ENCODE assay signal across 8 cellular contexts in genomic region chr14:96390965-96391292, GRCh38. TPM values are rescaled to one million over a fixed set of nuclear protein-coding genes. Genes with fewer than 3 reads are reported as not detected.
A peak's percentile ranks its signal among the peaks of the same experiment; 100 is the strongest.
DNase-seq lines count a peak whose midpoint lies in the region; ATAC-seq and TF ChIP-seq lines count a peak whose summit lies in the region.

No MANE protein-coding gene starts in this region.

- H3K4me1 ChIP-seq in DOHH2 (ENCODE audit: control insufficient read depth, low read length) (peaks cover 22% of the 10 kb centered on the region), Panc1 (ENCODE audit: control insufficient read depth, insufficient read depth, low read length) (0 out of 2 replicates have a peak, but pooled peaks cover 3% of the 10 kb centered on the region), esophagus squamous epithelium (peaks cover 0 to 27% (median 6%) of the 10 kb centered on the region in 3 donors), trophoblast cell (ENCODE audit: control insufficient read depth in 1 of 2, insufficient read depth in 2 of 2, low read length in 2 of 2) (peaks cover 0 to 4% of the 10 kb centered on the region in 2 experiments)

- H4K12ac ChIP-seq in trophoblast cell (ENCODE audit: low read depth, low read length): no peak overlapping the region

- H2BK120ac ChIP-seq in trophoblast cell (ENCODE audit: insufficient read depth, low read length, poor library complexity): no peak overlapping the region

- intact Hi-C loops in Panc1 (cut with micrococcal nuclease; ENCODE audit: unreplicated experiment): no loop called here
- intact Hi-C loops in esophagus squamous epithelium (cut with DNase I): loop anchor here (5.0 kb wide), 1 partner anchor 34 kb away; no protein-coding TSS in a partner anchor

- in situ Hi-C loops in Panc1 (cut with HindIII; ENCODE audit: low pct_unique_long_range_greater_than_20kb, low sequenced_read_pairs): no loop called here

- TF ChIP-seq CTCF in DOHH2 (IDR thresholded peaks at IDR 0.05; ENCODE audit: low read depth, low read length, poor library complexity, severe bottlenecking): no peak
- TF ChIP-seq CTCF in Panc1 (IDR thresholded peaks at IDR 0.05): no peak
- TF ChIP-seq CTCF in esophagus squamous epithelium (IDR thresholded peaks at IDR 0.05): no peak

- WGBS in esophagus squamous epithelium, 2 donors: 8 to 9% methylated on average over 6 to 8 of the region's 13 CpGs
- no CpG with 5 or more reads among the region's 13 CpGs for WGBS in trophoblast cell (ENCODE audit: extremely low coverage, insufficient coverage, insufficient read length)

- no peaks in the 10 kb centered on the region for H3K9me2 ChIP-seq in DOHH2 (replicated peaks; ENCODE audit: control insufficient read depth, low read length)

- ATAC-seq in Panc1: no peak

- H3K79me1 ChIP-seq in trophoblast cell (ENCODE audit: low read length): peaks cover 2% of the 10 kb centered on the region

- H3K9me3 ChIP-seq in DOHH2 (ENCODE audit: control insufficient read depth, insufficient read depth, low read length) (no peaks in the 10 kb centered on the region), Panc1 (ENCODE audit: control insufficient read depth, insufficient read depth, low read depth, low read length) (no peaks in the 10 kb centered on the region), esophagus squamous epithelium (no peaks in the 10 kb centered on the region), trophoblast cell (ENCODE audit: insufficient read depth, low read depth, low read length) (no peaks in the 10 kb centered on the region)

- no peak overlapping the region for H3K18ac ChIP-seq in trophoblast cell (ENCODE audit: low read length)

- H4K8ac ChIP-seq in trophoblast cell (ENCODE audit: low read depth, low read length): no peak overlapping the region

- no peaks in the 10 kb centered on the region for H4K20me1 ChIP-seq in DOHH2 (ENCODE audit: control insufficient read depth, insufficient read depth, low read depth, low read length)

- H3F3A ChIP-seq in DOHH2 (ENCODE audit: control insufficient read depth, insufficient read depth): no peaks in the 10 kb centered on the region

- H3K4me3 ChIP-seq in DOHH2 (ENCODE audit: low read length): peak overlapping the region; percentile 99
- peak overlapping the region; percentile 69 to 71 for H3K4me3 ChIP-seq in Panc1 (ENCODE audit: low read depth in 2 of 2, low read length in 2 of 2)
- H3K4me3 ChIP-seq in esophagus squamous epithelium: peak overlapping the region; percentile 44 to 96 (median 89)
- H3K4me3 ChIP-seq in trophoblast cell (ENCODE audit: low read depth, low read length): peak overlapping the region; percentile 82

- no peak for DNase-seq in Panc1 (ENCODE audit: low read depth, low spot score)
- DNase-seq in esophagus squamous epithelium (lab: John Stamatoyannopoulos, UW): no peak
- no peak for DNase-seq in trophoblast cell
- DNase-seq in epidermal melanocyte (ENCODE audit: insufficient read length, low spot score): no peak
- no peak for DNase-seq in NCI-H146 treated with DMSO at 0.1 percent for 48 hours (lab: John Stamatoyannopoulos, UW; ENCODE audit: unreplicated experiment)
- no peak for DNase-seq in KG1 (lab: John Stamatoyannopoulos, UW)
- DNase-seq in NOMO-1 (lab: John Stamatoyannopoulos, UW; ENCODE audit: unreplicated experiment in 2 of 2): no peak

- no peak overlapping the region for H2AK5ac ChIP-seq in trophoblast cell (ENCODE audit: low read length)

- no peak overlapping the region for H3K14ac ChIP-seq in trophoblast cell (ENCODE audit: low read length)

- no peak overlapping the region for H2BK12ac ChIP-seq in trophoblast cell (ENCODE audit: low read length)

- POLR2A ChIA-PET in Panc1 (lab: Charles Lee): no interaction called here

- BruUV-seq in Panc1 (replicated peaks; lab: Mats Ljungman, UMichigan): no TSS peak

- CTCF ChIA-PET in Panc1 (lab: Charles Lee): no interaction called here

- H2BK5ac ChIP-seq in trophoblast cell (ENCODE audit: low read depth, low read length, poor library complexity): no peak overlapping the region

- H3K27me3 ChIP-seq in DOHH2 (ENCODE audit: control insufficient read depth, low read length) (no peaks in the 10 kb centered on the region), Panc1 (ENCODE audit: control insufficient read depth, insufficient read depth, low read length) (no peaks in the 10 kb centered on the region), esophagus squamous epithelium (no peaks in the 10 kb centered on the region), trophoblast cell (ENCODE audit: insufficient read depth, low read length) (peaks cover 3% of the 10 kb centered on the region)

- H3K9ac ChIP-seq in trophoblast cell (ENCODE audit: low read length): no peak overlapping the region

- H3K36me3 ChIP-seq in DOHH2 (ENCODE audit: control insufficient read depth, low read length) (0 out of 2 replicates have a peak, but pooled peaks cover 3% of the 10 kb centered on the region), Panc1 (ENCODE audit: control insufficient read depth, insufficient read depth, low read length) (no peaks in the 10 kb centered on the region; the same call in 1 of the 2 replicates), esophagus squamous epithelium (peaks cover 0 to 18% (median 0%) of the 10 kb centered on the region in 3 donors), trophoblast cell (ENCODE audit: control insufficient read depth in 1 of 2, insufficient read depth in 2 of 2, low read length in 2 of 2) (peaks cover 3% of the 10 kb centered on the region in 2 experiments)

- no peak overlapping the region for H3K4ac ChIP-seq in trophoblast cell (ENCODE audit: low read depth, low read length)

- no peak overlapping the region for H2AFZ ChIP-seq in trophoblast cell (ENCODE audit: insufficient read depth, low read length, poor library complexity)

- no peak overlapping the region for H3K23ac ChIP-seq in trophoblast cell (ENCODE audit: low read length)

- H3K4me2 ChIP-seq in DOHH2 (ENCODE audit: low read length): peak overlapping the region; percentile 100
- peak overlapping the region; percentile 93 for H3K4me2 ChIP-seq in trophoblast cell (ENCODE audit: low read length)

- no peaks in the 10 kb centered on the region for H3K79me2 ChIP-seq in DOHH2 (ENCODE audit: control insufficient read depth, low read length)
- no peaks in the 10 kb centered on the region for H3K79me2 ChIP-seq in trophoblast cell (ENCODE audit: control insufficient read depth, insufficient read depth, low read length, poor library complexity)

- no peak for TF ChIP-seq POLR2A in esophagus squamous epithelium (IDR thresholded peaks at IDR 0.05)

- peak overlapping the region; percentile 43; the same call in 1 of the 2 replicates for H3K27ac ChIP-seq in DOHH2 (ENCODE audit: low read depth, low read length)
- H3K27ac ChIP-seq in Panc1 (ENCODE audit: low read length): peak overlapping the region; percentile 63; the same call in 1 of the 2 replicates
- H3K27ac ChIP-seq in esophagus squamous epithelium: peak overlapping the region; percentile 47 to 84 (median 81)
- no peak overlapping the region for H3K27ac ChIP-seq in trophoblast cell (ENCODE audit: low read depth, low read length)

- no peak overlapping the region for H4K91ac ChIP-seq in trophoblast cell (ENCODE audit: low read depth, low read length)

RNA-seq across cellular contexts. Expression of gene AK7, which starts 1.0 kb away (rescaled TPM):
- total RNA-seq in Panc1 (2021; ENCODE audit: unreplicated experiment) (0.82 TPM), esophagus squamous epithelium (1 to 10 TPM; 1.2 to 8.2 (median 2.5) TPM)
- 1.5 TPM for polyA plus RNA-seq in Panc1 (2012; ENCODE audit: insufficient read length)
- polyA plus RNA-seq in trophoblast cell (2013): 0.94 and 1.4 TPM in 2 replicates

RNA-seq across cellular contexts. Expression of gene GSKIP, which starts 27.6 kb away (rescaled TPM):
- 11.1 TPM for total RNA-seq in Panc1 (2021; ENCODE audit: unreplicated experiment)
- polyA plus RNA-seq in Panc1 (2012; ENCODE audit: insufficient read length): 6.3 TPM
- 10 to 100 TPM; 30.3 to 65.1 (median 49.7) TPM for total RNA-seq in esophagus squamous epithelium
- polyA plus RNA-seq in trophoblast cell (2013): 47.6 and 50.7 TPM in 2 replicates

RNA-seq across cellular contexts. Expression of gene ATG2B, which starts 27.8 kb away (rescaled TPM):
- total RNA-seq in Panc1 (2021; ENCODE audit: unreplicated experiment) (2.6 TPM), esophagus squamous epithelium (10 to 100 TPM; 10.6 to 24.6 (median 14.0) TPM)
- polyA plus RNA-seq in Panc1 (2012; ENCODE audit: insufficient read length): 2.4 TPM
- polyA plus RNA-seq in trophoblast cell (2013): 16.2 and 17.4 TPM in 2 replicates
